ENCODE assay signal across 8 cellular contexts in the genomic region with DNA sequence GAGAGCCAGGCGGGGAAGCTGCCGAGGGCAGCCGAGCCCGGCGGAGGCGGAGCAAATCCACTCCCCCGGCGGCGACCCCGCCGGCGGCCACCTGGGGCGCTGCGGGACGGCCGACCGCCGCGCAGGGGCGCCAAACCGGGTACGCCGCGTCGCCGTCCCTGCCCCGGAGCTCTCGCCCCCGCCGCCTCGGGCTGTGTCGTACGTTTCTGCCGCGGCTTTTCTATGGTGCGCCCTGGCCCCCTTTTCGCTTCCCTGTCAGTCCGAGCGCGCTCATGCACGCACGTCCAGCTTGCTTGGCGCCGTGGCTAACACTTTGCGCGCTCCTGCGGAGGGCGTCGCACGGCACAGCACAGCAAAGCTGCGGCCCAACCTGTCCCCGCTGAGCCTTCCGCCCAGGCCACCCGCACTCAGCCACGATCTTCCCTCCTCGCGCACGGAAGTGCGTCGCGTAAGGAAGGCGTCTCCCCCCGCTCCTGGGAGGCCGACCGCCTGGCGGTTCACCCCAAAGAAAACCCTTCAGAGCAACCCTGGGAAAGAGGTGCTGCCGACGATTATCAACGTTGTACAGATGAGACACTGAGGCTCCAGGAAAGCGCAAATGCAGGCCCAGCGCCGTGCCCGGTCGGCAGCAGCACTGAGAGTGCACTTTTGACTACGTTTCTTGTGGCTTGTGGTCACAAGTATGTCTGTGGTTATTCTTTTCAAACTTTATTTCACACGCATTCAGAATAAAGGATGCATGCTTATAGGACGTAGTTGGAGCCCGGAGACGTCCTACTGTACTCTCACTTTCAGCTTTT. TPM values are rescaled to one million over a fixed set of nuclear protein-coding genes. Genes with fewer than 3 reads are reported as not detected.
DNase-seq lines count a peak whose midpoint lies in the region; ATAC-seq and TF ChIP-seq lines count a peak whose summit lies in the region.

HECTD1 (minus strand) TSS at position 48 of the 800 bp plus-strand sequence. CDS start 1,857 bp downstream, outside the sequence.

- peak within 1 kb of the TSS; percentile 97 to 100 (median 100) for H3K27ac Mint-ChIP-seq in CD8-positive, alpha-beta memory T cell
- peak within 1 kb of the TSS; percentile 100 for H3K27ac Mint-ChIP-seq in activated CD8-positive, alpha-beta T cell treated with anti-CD3 and anti-CD28 coated beads for 36 hours

- H3K9me3 Mint-ChIP-seq in CD8-positive, alpha-beta memory T cell, result no peaks in the 10 kb centered on the region
- H3K9me3 Mint-ChIP-seq in activated CD8-positive, alpha-beta T cell treated with anti-CD3 and anti-CD28 coated beads for 36 hours, result no peaks in the 10 kb centered on the region

- peak; percentile 70 for ATAC-seq in GM19452 (IDR thresholded peaks at IDR 0.05; ENCODE audit: unreplicated experiment)
- peak; percentile 33 for ATAC-seq in HG03575 (IDR thresholded peaks at IDR 0.05; ENCODE audit: extremely low read depth, insufficient number of reproducible peaks, low FRiP score, unreplicated experiment)
- ATAC-seq in activated CD8-positive, alpha-beta T cell treated with anti-CD3 and anti-CD28 coated beads for 36 hours, result peak; percentile 83

- CTCF ChIA-PET in CD8-positive, alpha-beta memory T cell (lab: Charles Lee), result interaction anchor here (0.7 to 3.0 kb wide), 32 partner anchors 10 to 219 kb away, joined by 3 to 12 read pairs (median 4); partner anchors contain the start of genes AP4S1, HEATR5A and STRN3
- CTCF ChIA-PET in activated CD8-positive, alpha-beta T cell treated with anti-CD3 and anti-CD28 coated beads for 36 hours (lab: Charles Lee), result interaction anchor here (0.7 to 3.3 kb wide), 18 partner anchors 8 to 727 kb away, joined by 3 to 12 read pairs (median 4); partner anchors contain the start of gene HEATR5A

- peak within 1 kb of the TSS; percentile 96 for H3K27ac ChIP-seq in CD8-positive, alpha-beta memory T cell (ENCODE audit: low read depth, low read length)

- peak; percentile 77 to 93 (median 92) for DNase-seq in CD8-positive, alpha-beta memory T cell
- DNase-seq in NCI-H82 treated with DMSO at 0.1 percent for 48 hours (lab: John Stamatoyannopoulos, UW; ENCODE audit: unreplicated experiment) (peak; percentile 61), medulla oblongata (ENCODE audit: extremely low spot score) (peak; percentile 90)
- DNase-seq in activated CD8-positive, alpha-beta T cell treated with anti-CD3 and anti-CD28 coated beads for 36 hours, result peak; percentile 88
- DNase-seq in effector CD4-positive, alpha-beta T cell, result peak; percentile 78
- peak; percentile 73 for DNase-seq in stimulated activated CD8-positive, alpha-beta memory T cell treated with anti-CD3 and anti-CD28 coated beads, Interleukin-12 subunit alpha, Interleukin-12 subunit beta, amount 100 ng/mL, for 1 hour (ENCODE audit: low read depth)

- peak within 1 kb of the TSS; percentile 27 for H3K4me3 ChIP-seq in CD8-positive, alpha-beta memory T cell (ENCODE audit: low read length)

- H3K27me3 ChIP-seq in CD8-positive, alpha-beta memory T cell (ENCODE audit: insufficient read depth, low read length, poor library complexity, severe bottlenecking), result no peaks in the 10 kb centered on the region

- H3K36me3 ChIP-seq in CD8-positive, alpha-beta memory T cell (ENCODE audit: insufficient read depth, low read length), result peaks cover 4% of the 10 kb centered on the region

- peaks cover 0 to 5% of the 10 kb centered on the region in 2 donors for H3K27me3 Mint-ChIP-seq in CD8-positive, alpha-beta memory T cell
- no peaks in the 10 kb centered on the region for H3K27me3 Mint-ChIP-seq in activated CD8-positive, alpha-beta T cell treated with anti-CD3 and anti-CD28 coated beads for 36 hours

- H3K36me3 Mint-ChIP-seq in CD8-positive, alpha-beta memory T cell, result peaks cover 0 to 29% (median 5%) of the 10 kb centered on the region in 3 donors
- peaks cover 22% of the 10 kb centered on the region for H3K36me3 Mint-ChIP-seq in activated CD8-positive, alpha-beta T cell treated with anti-CD3 and anti-CD28 coated beads for 36 hours (ENCODE audit: low read depth)

- POLR2A ChIA-PET in CD8-positive, alpha-beta memory T cell (lab: Charles Lee), result interaction anchor here (0.6 to 3.7 kb wide), 15 partner anchors 9 to 586 kb away, joined by 3 to 22 read pairs (median 4); partner anchors contain the start of genes AP4S1, HEATR5A, SCFD1 and STRN3
- POLR2A ChIA-PET in activated CD8-positive, alpha-beta T cell treated with anti-CD3 and anti-CD28 coated beads for 36 hours (lab: Charles Lee), result interaction anchor here (0.6 to 3.9 kb wide), 22 partner anchors 10 to 586 kb away, joined by 3 to 36 read pairs (median 4); partner anchors contain the start of genes AP4S1, DTD2, SCFD1 and STRN3

- H3K4me1 ChIP-seq in CD8-positive, alpha-beta memory T cell (ENCODE audit: insufficient read depth, low read length), result peaks cover 38% of the 10 kb centered on the region

- H3K4me1 Mint-ChIP-seq in CD8-positive, alpha-beta memory T cell, result peaks cover 51 to 69% (median 65%) of the 10 kb centered on the region in 3 donors
- H3K4me1 Mint-ChIP-seq in activated CD8-positive, alpha-beta T cell treated with anti-CD3 and anti-CD28 coated beads for 36 hours (ENCODE audit: low read depth), result peaks cover 40% of the 10 kb centered on the region

- H3K4me3 Mint-ChIP-seq in CD8-positive, alpha-beta memory T cell, result peak within 1 kb of the TSS; percentile 89 to 98 (median 94)
- H3K4me3 Mint-ChIP-seq in activated CD8-positive, alpha-beta T cell treated with anti-CD3 and anti-CD28 coated beads for 36 hours, result peak within 1 kb of the TSS; percentile 95

- H3K9me3 ChIP-seq in CD8-positive, alpha-beta memory T cell (ENCODE audit: low read length), result no peaks in the 10 kb centered on the region

- intact Hi-C loops in activated CD8-positive, alpha-beta T cell treated with anti-CD3 and anti-CD28 coated beads for 36 hours (cut with micrococcal nuclease), result loop anchor here (10.0 kb wide), 1 partner anchor 147 kb away; no protein-coding TSS in a partner anchor

- peak; percentile 85 for TF ChIP-seq CTCF in activated CD8-positive, alpha-beta T cell treated with anti-CD3 and anti-CD28 coated beads for 36 hours (IDR thresholded peaks at IDR 0.05)

RNA-seq across cellular contexts. Expression of gene HECTD1, which starts in this region (rescaled TPM):
- 100 to 1,000 TPM; 101 to 112 TPM for total RNA-seq in CD8-positive, alpha-beta memory T cell
- 33.6 TPM for polyA plus RNA-seq in CD8-positive, alpha-beta memory T cell
- 10 to 100 TPM; 78.9 to 82.2 TPM for total RNA-seq in activated CD8-positive, alpha-beta T cell treated with anti-CD3 and anti-CD28 coated beads for 36 hours

Comparison
In these comparisons a context has a peak if more than half of its experiments do, and no peak if none do; other contexts are left out.
1. Peak in every context shown above with its lines: DNase-seq, ATAC-seq, H3K4me3 ChIP-seq and H3K27ac ChIP-seq.
2. ATAC-seq: peak in every context shown above with its lines; median percentile 83 in activated CD8-positive, alpha-beta T cell treated with anti-CD3 and anti-CD28 coated beads for 36 hours; 70 in GM19452; 33 in HG03575.